21 cellular contexts compared by ENCODE assay signal in the genomic region with DNA sequence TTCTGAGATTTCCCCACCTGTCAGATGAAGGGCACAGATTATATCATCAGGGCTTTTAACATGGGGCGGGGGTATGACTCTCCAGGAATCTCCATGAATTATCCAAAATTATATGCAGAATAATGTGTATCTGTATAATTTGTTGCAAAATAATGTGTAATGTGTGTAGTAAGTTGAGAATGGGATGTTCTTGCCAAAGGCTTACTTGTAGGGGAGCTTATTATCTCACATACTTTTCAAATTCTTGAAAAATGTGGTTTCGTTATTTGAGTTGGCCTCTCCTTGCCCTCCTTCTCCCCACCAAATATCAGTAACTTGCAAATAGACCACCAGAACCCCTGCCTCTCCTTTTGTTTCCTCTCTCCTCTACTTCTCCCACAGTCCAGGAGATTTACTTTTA.
"Had no signal": no experiment of that assay in that cellular context is flagged by ENCODE, and none has a peak within 500 bp of the region (broad histone marks: within the 10 kb centered on the region; RNA-seq: fewer than 3 reads in every experiment).

No MANE protein-coding gene starts in this region.

- H3K27me3 ChIP-seq: dorsolateral prefrontal cortex, gastrocnemius medialis, heart right ventricle, transverse colon had no signal

- H3K9me3 Mint-ChIP-seq: naive thymus-derived CD8-positive, alpha-beta T cell; stimulated activated naive B cell treated with anti-CD40 and anti-IgM and Interleukin-4, amounts not matched to agents 10 μg/mL and 1 μg/mL and 100 μg/mL, for 72 hours; stimulated activated naive CD8-positive, alpha-beta T cell treated with anti-CD3 and anti-CD28 coated beads, Interleukin-15, amount 100 ng/mL, for 72 hours had no signal

- H3K9me3 ChIP-seq: gastrocnemius medialis, heart right ventricle, mucosa of descending colon, thoracic aorta, transverse colon had no signal

- H3K4me3 Mint-ChIP-seq: naive thymus-derived CD8-positive, alpha-beta T cell; neural crest cell; stimulated activated naive B cell treated with anti-CD40 and anti-IgM and Interleukin-4, amounts not matched to agents 10 μg/mL and 1 μg/mL and 100 μg/mL, for 72 hours; stimulated activated naive CD8-positive, alpha-beta T cell treated with anti-CD3 and anti-CD28 coated beads, Interleukin-15, amount 100 ng/mL, for 72 hours had no signal

- H3K27ac Mint-ChIP-seq: stimulated activated naive B cell treated with anti-CD40 and anti-IgM and Interleukin-4, amounts not matched to agents 10 μg/mL and 1 μg/mL and 100 μg/mL, for 72 hours; stimulated activated naive CD8-positive, alpha-beta T cell treated with anti-CD3 and anti-CD28 coated beads, Interleukin-15, amount 100 ng/mL, for 72 hours had no signal

- H3K36me3 ChIP-seq: gastrocnemius medialis, thoracic aorta, transverse colon had no signal

- ATAC-seq: gastrocnemius medialis; heart right ventricle; left lobe of liver; mucosa of descending colon; naive thymus-derived CD8-positive, alpha-beta T cell; sciatic nerve; stimulated activated naive B cell treated with anti-CD40 and anti-IgM and Interleukin-4, amounts not matched to agents 10 μg/mL and 1 μg/mL and 100 μg/mL, for 72 hours; stimulated activated naive CD8-positive, alpha-beta T cell treated with anti-CD3 and anti-CD28 coated beads, Interleukin-15, amount 100 ng/mL, for 72 hours had no signal

- H3K27me3 Mint-ChIP-seq: naive thymus-derived CD8-positive, alpha-beta T cell; stimulated activated naive B cell treated with anti-CD40 and anti-IgM and Interleukin-4, amounts not matched to agents 10 μg/mL and 1 μg/mL and 100 μg/mL, for 72 hours; stimulated activated naive CD8-positive, alpha-beta T cell treated with anti-CD3 and anti-CD28 coated beads, Interleukin-15, amount 100 ng/mL, for 72 hours had no signal

- H3K4me3 ChIP-seq: coronary artery, dorsolateral prefrontal cortex, gastrocnemius medialis, heart right ventricle, mucosa of descending colon, skin epidermis, thoracic aorta, transverse colon had no signal

- DNase-seq: dorsolateral prefrontal cortex; effector CD8-positive, alpha-beta T cell; gastrocnemius medialis; heart right ventricle; hypothalamus; islet precursor cell; mammary epithelial cell; mucosa of descending colon; naive thymus-derived CD8-positive, alpha-beta T cell; posterior cingulate gyrus; stimulated activated CD4-positive, alpha-beta T cell treated with anti-CD3 and anti-CD28 coated beads, Interleukin-2, amount 100 ng/mL, for 24 hours; stimulated activated CD4-positive, alpha-beta T cell treated with anti-CD3 and anti-CD28 coated beads, Interleukin-4, amount 100 ng/mL, for 4 hours; stimulated activated naive B cell treated with anti-CD40 and anti-IgM and Interleukin-4, amounts not matched to agents 10 μg/mL and 1 μg/mL and 100 μg/mL, for 72 hours; stimulated activated naive CD8-positive, alpha-beta T cell treated with anti-CD3 and anti-CD28 coated beads, Interleukin-15, amount 100 ng/mL, for 72 hours; transverse colon had no signal

- H3K27ac ChIP-seq: coronary artery, dorsolateral prefrontal cortex, gastrocnemius medialis, heart right ventricle, skin epidermis, thoracic aorta, transverse colon had no signal

- H3K4me1 ChIP-seq: transverse colon had no signal
